In the genomic region with DNA sequence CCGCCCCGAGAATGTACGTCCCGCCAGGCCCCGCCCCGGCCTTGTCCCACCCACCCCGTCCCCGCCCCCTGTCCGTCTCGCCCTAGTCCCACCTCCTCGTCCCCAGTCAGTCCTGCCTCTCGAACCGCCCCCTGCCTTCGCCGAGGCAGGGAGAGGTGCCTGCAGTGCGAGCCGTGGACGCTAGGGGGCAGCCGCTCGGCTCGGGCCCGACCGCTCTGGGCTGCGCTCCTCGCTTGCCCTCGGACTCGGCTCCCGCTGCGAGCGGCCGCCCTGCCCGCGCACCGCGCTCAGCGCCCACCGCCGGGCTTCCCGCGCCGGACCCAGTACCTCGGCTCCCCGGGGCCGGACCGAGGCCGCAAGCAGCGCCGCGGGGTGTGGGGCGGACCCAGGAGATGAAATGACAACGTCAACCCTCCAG, we compare ENCODE assay signal across 8 cellular contexts.
DNase-seq lines count a peak whose midpoint lies in the region; ATAC-seq lines count a peak whose summit lies in the region.

A gene (plus strand): TSS at position 236 of the 418 bp plus-strand sequence. CDS start 162 bp downstream, at position 398.

- peaks cover 12% of the 10 kb centered on the region for H3K4me1 Mint-ChIP-seq in memory B cell

- H3K4me3 Mint-ChIP-seq in memory B cell = peak within 1 kb of the TSS; percentile 92

- ATAC-seq in GM19468 (IDR thresholded peaks at IDR 0.05; ENCODE audit: extremely low read depth, unreplicated experiment) = peak; percentile 70
- peak; percentile 87 for ATAC-seq in memory B cell (ENCODE audit: low read depth)

- peaks cover 6% of the 10 kb centered on the region for H3K36me3 Mint-ChIP-seq in memory B cell

- peak within 1 kb of the TSS; percentile 86 for H3K27ac Mint-ChIP-seq in memory B cell

- H3K27me3 Mint-ChIP-seq in memory B cell = no peaks in the 10 kb centered on the region

- no peaks in the 10 kb centered on the region for H3K9me3 Mint-ChIP-seq in memory B cell

- DNase-seq in COLO829 (ENCODE audit: low spot score) (peak; percentile 88), HS-5 (ENCODE audit: low read depth) (peak; percentile 79), NK-92 (lab: John Stamatoyannopoulos, UW; ENCODE audit: unreplicated experiment) (peak; percentile 86), memory B cell (ENCODE audit: low spot score in 2 of 2) (peak; percentile 99 to 100)
- DNase-seq in activated CD8-positive, alpha-beta memory T cell treated with anti-CD3 and anti-CD28 coated beads for 24 hours = peak; percentile 100
- peak; percentile 95 for DNase-seq in effector CD8-positive, alpha-beta T cell (lab: John Stamatoyannopoulos, UW)
- peak; percentile 87 for DNase-seq in stimulated activated CD8-positive, alpha-beta memory T cell treated with anti-CD3 and anti-CD28 coated beads, Interleukin-12 subunit alpha, Interleukin-12 subunit beta, amount 100 ng/mL, for 24 hours (ENCODE audit: extremely low read depth)

Comparison
In these comparisons a context has a peak if more than half of its experiments do, and no peak if none do; other contexts are left out.
1. Peak in every context shown above with its lines: DNase-seq and ATAC-seq.